In genomic region chr6:52503344-52503747, GRCh38 we compare ENCODE assay signal across 8 cellular contexts.
DNase-seq lines count a peak whose midpoint lies in the region; ATAC-seq and TF ChIP-seq lines count a peak whose summit lies in the region.

No MANE protein-coding gene starts in this region.

- peaks cover 0 to 58% (median 12%) of the 10 kb centered on the region in 3 donors for H3K36me3 Mint-ChIP-seq in CD8-positive, alpha-beta memory T cell
- H3K36me3 Mint-ChIP-seq in chondrocyte (ENCODE audit: low read depth), result peaks cover 58% of the 10 kb centered on the region
- peaks cover 16 to 21% of the 10 kb centered on the region in 2 donors for H3K36me3 Mint-ChIP-seq in stimulated activated naive B cell treated with anti-CD40 and anti-IgM and Interleukin-4, amounts not matched to agents 10 μg/mL and 1 μg/mL and 100 μg/mL, for 72 hours
- peaks cover 13 to 23% (median 14%) of the 10 kb centered on the region in 3 donors for H3K36me3 Mint-ChIP-seq in immature natural killer cell

- no peak overlapping the region for H3K27ac Mint-ChIP-seq in CD8-positive, alpha-beta memory T cell
- H3K27ac Mint-ChIP-seq in chondrocyte (ENCODE audit: unreplicated experiment) (peak overlapping the region; percentile 90), immature natural killer cell (peak overlapping the region in 1 of 6 donors; percentile 28)
- no peak overlapping the region for H3K27ac Mint-ChIP-seq in stimulated activated naive B cell treated with anti-CD40 and anti-IgM and Interleukin-4, amounts not matched to agents 10 μg/mL and 1 μg/mL and 100 μg/mL, for 72 hours

- H3K4me3 Mint-ChIP-seq in CD8-positive, alpha-beta memory T cell, result peak overlapping the region in 1 of 7 donors; percentile 18
- no peak overlapping the region for H3K4me3 Mint-ChIP-seq in chondrocyte (ENCODE audit: unreplicated experiment)
- H3K4me3 Mint-ChIP-seq in stimulated activated naive B cell treated with anti-CD40 and anti-IgM and Interleukin-4, amounts not matched to agents 10 μg/mL and 1 μg/mL and 100 μg/mL, for 72 hours, result no peak overlapping the region
- peak overlapping the region in 1 of 5 donors; percentile 62 for H3K4me3 Mint-ChIP-seq in immature natural killer cell

- H3K4me3 ChIP-seq in CD8-positive, alpha-beta memory T cell (ENCODE audit: low read length), result no peak overlapping the region
- H3K4me3 ChIP-seq in mucosa of stomach (ENCODE audit: low read length), result no peak overlapping the region

- H3K9ac ChIP-seq in mucosa of stomach (ENCODE audit: low read length), result peak overlapping the region; percentile 58

- CTCF ChIA-PET in CD8-positive, alpha-beta memory T cell (lab: Charles Lee), result no interaction called here

- no peak for DNase-seq in CD8-positive, alpha-beta memory T cell
- DNase-seq in M059J (ENCODE audit: low read depth) (peak; percentile 64), chondrocyte (ENCODE audit: low spot score) (no peak), occipital lobe (lab: John Stamatoyannopoulos, UW) (no peak), immature natural killer cell (no peak)
- no peak for DNase-seq in stimulated activated naive B cell treated with anti-CD40 and anti-IgM and Interleukin-4, amounts not matched to agents 10 μg/mL and 1 μg/mL and 100 μg/mL, for 72 hours

- POLR2A ChIA-PET in CD8-positive, alpha-beta memory T cell (lab: Charles Lee), result no interaction called here

- H3K4me1 Mint-ChIP-seq in CD8-positive, alpha-beta memory T cell, result peaks cover 0 to 15% (median 0%) of the 10 kb centered on the region in 3 donors
- H3K4me1 Mint-ChIP-seq in chondrocyte (ENCODE audit: low read depth) (peaks cover 71% of the 10 kb centered on the region), immature natural killer cell (peaks cover 19 to 29% of the 10 kb centered on the region in 2 donors)
- peaks cover 0 to 3% of the 10 kb centered on the region in 2 donors for H3K4me1 Mint-ChIP-seq in stimulated activated naive B cell treated with anti-CD40 and anti-IgM and Interleukin-4, amounts not matched to agents 10 μg/mL and 1 μg/mL and 100 μg/mL, for 72 hours

- no peaks in the 10 kb centered on the region for H3K9me3 ChIP-seq in CD8-positive, alpha-beta memory T cell (ENCODE audit: low read length)
- H3K9me3 ChIP-seq in mucosa of stomach (ENCODE audit: control insufficient read depth, low read length), result no peaks in the 10 kb centered on the region

- H3K27me3 Mint-ChIP-seq in CD8-positive, alpha-beta memory T cell, result no peaks in the 10 kb centered on the region
- H3K27me3 Mint-ChIP-seq in chondrocyte (ENCODE audit: low read depth), result no peaks in the 10 kb centered on the region
- H3K27me3 Mint-ChIP-seq in stimulated activated naive B cell treated with anti-CD40 and anti-IgM and Interleukin-4, amounts not matched to agents 10 μg/mL and 1 μg/mL and 100 μg/mL, for 72 hours, result no peaks in the 10 kb centered on the region
- H3K27me3 Mint-ChIP-seq in immature natural killer cell (ENCODE audit: low read depth in 3 of 3), result peaks cover 0 to 2% (median 0%) of the 10 kb centered on the region in 3 donors

- no peaks in the 10 kb centered on the region for H3K36me3 ChIP-seq in CD8-positive, alpha-beta memory T cell (ENCODE audit: insufficient read depth, low read length)
- H3K36me3 ChIP-seq in mucosa of stomach (ENCODE audit: control insufficient read depth, insufficient read depth, low read length), result peaks cover 7% of the 10 kb centered on the region

- H3K27me3 ChIP-seq in CD8-positive, alpha-beta memory T cell (ENCODE audit: insufficient read depth, low read length, poor library complexity, severe bottlenecking), result no peaks in the 10 kb centered on the region
- no peaks in the 10 kb centered on the region for H3K27me3 ChIP-seq in mucosa of stomach (ENCODE audit: control insufficient read depth, insufficient read depth, low read length)

- H3K4me1 ChIP-seq in CD8-positive, alpha-beta memory T cell (ENCODE audit: insufficient read depth, low read length), result no peaks in the 10 kb centered on the region
- peaks cover 32% of the 10 kb centered on the region for H3K4me1 ChIP-seq in mucosa of stomach (ENCODE audit: control insufficient read depth, insufficient read depth, low read length)

- peak; percentile 54 for TF ChIP-seq CTCF in chondrocyte (IDR thresholded peaks at IDR 0.05)

- H3K9me3 Mint-ChIP-seq in CD8-positive, alpha-beta memory T cell, result no peaks in the 10 kb centered on the region
- H3K9me3 Mint-ChIP-seq in chondrocyte (ENCODE audit: low read depth) (no peaks in the 10 kb centered on the region), immature natural killer cell (no peaks in the 10 kb centered on the region)
- no peaks in the 10 kb centered on the region for H3K9me3 Mint-ChIP-seq in stimulated activated naive B cell treated with anti-CD40 and anti-IgM and Interleukin-4, amounts not matched to agents 10 μg/mL and 1 μg/mL and 100 μg/mL, for 72 hours

- ATAC-seq in stimulated activated naive B cell treated with anti-CD40 and anti-IgM and Interleukin-4, amounts not matched to agents 10 μg/mL and 1 μg/mL and 100 μg/mL, for 72 hours (replicated peaks), result no peak
- ATAC-seq in HG02840 (IDR thresholded peaks at IDR 0.05; ENCODE audit: low FRiP score, unreplicated experiment), result no peak

- peak overlapping the region; percentile 38 for H3K27ac ChIP-seq in CD8-positive, alpha-beta memory T cell (ENCODE audit: low read depth, low read length)
